ENCODE assay signal across 1 cellular context in the genomic region with DNA sequence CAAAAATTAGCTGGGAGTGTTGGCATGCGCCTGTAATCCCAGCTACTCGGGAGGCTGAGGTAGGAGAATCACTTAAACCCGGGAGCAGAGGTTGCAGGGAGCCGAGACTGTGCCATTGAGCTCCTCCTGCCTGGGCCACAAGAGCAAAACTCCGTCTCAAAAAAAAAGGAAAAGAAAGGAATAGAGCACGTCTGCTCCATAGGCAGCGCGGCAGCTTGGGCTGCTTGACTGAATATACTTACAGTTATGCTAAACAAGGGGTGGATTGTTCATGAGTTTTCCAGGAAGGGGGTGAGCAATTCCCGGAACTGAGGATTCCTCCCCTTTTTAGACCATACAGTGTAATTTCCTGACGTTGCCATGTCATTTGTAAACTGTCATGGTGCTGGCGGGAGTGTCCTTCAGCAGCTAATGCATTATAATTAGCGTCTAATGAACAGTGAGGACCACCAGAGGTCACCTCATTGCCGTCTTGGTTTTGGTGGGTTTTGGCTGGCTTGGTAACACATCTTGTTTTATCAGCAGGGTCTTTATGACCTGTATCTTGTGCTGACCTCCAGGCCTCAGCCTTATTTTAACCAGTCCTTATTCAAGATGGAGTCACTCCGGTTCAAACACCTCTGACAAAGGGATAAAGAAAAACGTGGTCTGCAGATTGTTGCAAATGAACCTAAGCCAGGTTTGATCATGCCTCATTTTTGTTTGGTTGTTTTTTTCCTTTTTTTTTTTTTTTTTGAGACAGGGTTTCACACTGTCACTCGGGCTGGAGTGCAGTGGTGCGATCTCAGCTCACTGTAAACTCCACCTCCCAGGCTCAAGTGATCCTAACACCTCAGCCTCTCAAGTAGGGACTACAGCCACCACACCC.
A peak's percentile ranks its signal among the peaks of the same experiment; 100 is the strongest.
TF ChIP-seq lines count a peak whose summit lies in the region.

No MANE protein-coding gene starts in this region.

TF ChIP-seq in K562, 482 proteins besides CTCF, POLR2A, EP300 and RAD21 (continued from another document and continues in another):
- TF ChIP-seq MTA1 (IDR thresholded peaks at IDR 0.05; ENCODE audit: borderline replicate concordance) (peak; percentile 81), THRAP3 (IDR thresholded peaks at IDR 0.05; ENCODE audit: borderline replicate concordance) (no peak), OTX1 (CRISPR knock-in tag; IDR thresholded peaks at IDR 0.05) (peak; percentile 100), ZNF318 (IDR thresholded peaks at IDR 0.05; ENCODE audit: borderline replicate concordance in 1 of 2, low read depth in 1 of 2) (no peak), MAZ (CRISPR knock-in tag; conservative IDR thresholded peaks at IDR 0.05 in 1 of 2, IDR thresholded peaks at IDR 0.05 in 1 of 2) (peak; percentile 64 to 100), ZNF586 (CRISPR knock-in tag; conservative IDR thresholded peaks at IDR 0.05) (peak; percentile 99), MCM7 (IDR thresholded peaks at IDR 0.05) (no peak; a peak in 1 of 4 replicates), DACH1 (IDR thresholded peaks at IDR 0.05; ENCODE audit: partially characterized antibody) (peak; percentile 97), CCNT2 (IDR thresholded peaks at IDR 0.05; ENCODE audit: borderline replicate concordance, extremely low read depth, insufficient read length, low read depth, low read length) (no peak), HIVEP1 (CRISPR knock-in tag; IDR thresholded peaks at IDR 0.05) (peak; percentile 100), ZNF644 (tag; IDR thresholded peaks at IDR 0.05; ENCODE audit: low read depth) (peak; percentile 100), ZNF134 (CRISPR knock-in tag; conservative IDR thresholded peaks at IDR 0.05) (peak; percentile 95), ZNF57 (CRISPR knock-in tag; IDR thresholded peaks at IDR 0.05) (peak; percentile 97), DDX20 (tag; IDR thresholded peaks at IDR 0.05; ENCODE audit: low read depth) (peak; percentile 100), SRSF1 (IDR thresholded peaks at IDR 0.05; ENCODE audit: low read depth, low read length) (no peak), HDAC3 (IDR thresholded peaks at IDR 0.05; ENCODE audit: borderline replicate concordance, partially characterized antibody) (peak; percentile 61), ZKSCAN1 (IDR thresholded peaks at IDR 0.05; ENCODE audit: low read depth, low read length) (no peak), ATF6 (CRISPR knock-in tag; IDR thresholded peaks at IDR 0.05) (0 out of 2 replicates have a peak, but pooled peaks have one; percentile 16), ZNF507 (tag; conservative IDR thresholded peaks at IDR 0.05) (peak; percentile 86), ZNF75A (CRISPR knock-in tag; IDR thresholded peaks at IDR 0.05) (peak; percentile 96), YBX1 (IDR thresholded peaks at IDR 0.05) (no peak), PTRF (tag; IDR thresholded peaks at IDR 0.05) (peak; percentile 100), ZNF436 (CRISPR knock-in tag; IDR thresholded peaks at IDR 0.05) (peak; percentile 81), PYGO2 (tag; IDR thresholded peaks at IDR 0.05) (peak; percentile 100), MTA2 (IDR thresholded peaks at IDR 0.05; ENCODE audit: low read depth) (peak; percentile 49; the same call in 1 of the 2 replicates), HDGF (IDR thresholded peaks at IDR 0.05) (no peak), ZNF583 (CRISPR knock-in tag; IDR thresholded peaks at IDR 0.05) (peak; percentile 100), ESRRA (IDR thresholded peaks at IDR 0.05; ENCODE audit: borderline replicate concordance, low read depth) (0 out of 2 replicates have a peak, but pooled peaks have one; percentile 56), PHB2 (IDR thresholded peaks at IDR 0.05; ENCODE audit: low read depth) (peak; percentile 15; the same call in 1 of the 2 replicates), NR2C1 (IDR thresholded peaks at IDR 0.05) (peak; percentile 67; the same call in 1 of the 2 replicates), NR2C1 (tag; IDR thresholded peaks at IDR 0.05) (peak; percentile 99), HDAC2 (IDR thresholded peaks at IDR 0.05) (peak; percentile 79), NFRKB (IDR thresholded peaks at IDR 0.05; ENCODE audit: low read depth) (peak; percentile 84), KLF13 (tag; IDR thresholded peaks at IDR 0.05; ENCODE audit: borderline replicate concordance, low read depth) (peak; percentile 99), CBX2 (IDR thresholded peaks at IDR 0.05; ENCODE audit: insufficient read depth, low read length, poor library complexity, severe bottlenecking) (no peak), HLTF (IDR thresholded peaks at IDR 0.05) (peak; percentile 35; the same call in 1 of the 2 replicates), PML (IDR thresholded peaks at IDR 0.05; ENCODE audit: low read length) (peak; percentile 31; the same call in 1 of the 2 replicates), ZNF282 (CRISPR knock-in tag; IDR thresholded peaks at IDR 0.05) (no peak), RBBP5 (IDR thresholded peaks at IDR 0.05; ENCODE audit: borderline replicate concordance, insufficient read depth, low read length, poor library complexity, severe bottlenecking) (peak; percentile 56), ADNP (tag; IDR thresholded peaks at IDR 0.05) (peak; percentile 92), PREB (CRISPR knock-in tag; IDR thresholded peaks at IDR 0.05) (no peak), ZKSCAN3 (CRISPR knock-in tag; IDR thresholded peaks at IDR 0.05) (peak; percentile 94), MTF1 (CRISPR knock-in tag; IDR thresholded peaks at IDR 0.05; ENCODE audit: borderline replicate concordance) (peak; percentile 99)
- TF ChIP-seq, protein P1, sequence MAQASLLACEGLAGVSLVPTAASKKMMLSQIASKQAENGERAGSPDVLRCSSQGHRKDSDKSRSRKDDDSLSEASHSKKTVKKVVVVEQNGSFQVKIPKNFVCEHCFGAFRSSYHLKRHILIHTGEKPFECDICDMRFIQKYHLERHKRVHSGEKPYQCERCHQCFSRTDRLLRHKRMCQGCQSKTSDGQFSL (CRISPR knock-in tag; IDR thresholded peaks at IDR 0.05) = peak; percentile 50; the same call in 1 of the 2 replicates
- TF ChIP-seq, protein P1 (tag; IDR thresholded peaks at IDR 0.05) = peak in 1 of 2 experiments; percentile 100; a peak in 2 of 4 replicates
- TF ChIP-seq, protein P2, sequence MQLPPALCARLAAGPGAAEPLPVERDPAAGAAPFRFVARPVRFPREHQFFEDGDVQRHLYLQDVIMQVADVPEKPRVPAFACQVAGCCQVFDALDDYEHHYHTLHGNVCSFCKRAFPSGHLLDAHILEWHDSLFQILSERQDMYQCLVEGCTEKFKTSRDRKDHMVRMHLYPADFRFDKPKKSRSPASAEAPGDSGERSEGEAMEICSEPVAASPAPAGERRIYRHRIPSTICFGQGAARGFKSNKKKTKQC (CRISPR knock-in tag; IDR thresholded peaks at IDR 0.05) = no peak
- TF ChIP-seq, protein P3, sequence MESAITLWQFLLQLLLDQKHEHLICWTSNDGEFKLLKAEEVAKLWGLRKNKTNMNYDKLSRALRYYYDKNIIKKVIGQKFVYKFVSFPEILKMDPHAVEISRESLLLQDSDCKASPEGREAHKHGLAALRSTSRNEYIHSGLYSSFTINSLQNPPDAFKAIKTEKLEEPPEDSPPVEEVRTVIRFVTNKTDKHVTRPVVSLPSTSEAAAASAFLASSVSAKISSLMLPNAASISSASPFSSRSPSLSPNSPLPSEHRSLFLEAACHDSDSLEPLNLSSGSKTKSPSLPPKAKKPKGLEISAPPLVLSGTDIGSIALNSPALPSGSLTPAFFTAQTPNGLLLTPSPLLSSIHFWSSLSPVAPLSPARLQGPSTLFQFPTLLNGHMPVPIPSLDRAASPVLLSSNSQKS (CRISPR knock-in tag; IDR thresholded peaks at IDR 0.05) = peak; percentile 99
- TF ChIP-seq, protein P4, sequence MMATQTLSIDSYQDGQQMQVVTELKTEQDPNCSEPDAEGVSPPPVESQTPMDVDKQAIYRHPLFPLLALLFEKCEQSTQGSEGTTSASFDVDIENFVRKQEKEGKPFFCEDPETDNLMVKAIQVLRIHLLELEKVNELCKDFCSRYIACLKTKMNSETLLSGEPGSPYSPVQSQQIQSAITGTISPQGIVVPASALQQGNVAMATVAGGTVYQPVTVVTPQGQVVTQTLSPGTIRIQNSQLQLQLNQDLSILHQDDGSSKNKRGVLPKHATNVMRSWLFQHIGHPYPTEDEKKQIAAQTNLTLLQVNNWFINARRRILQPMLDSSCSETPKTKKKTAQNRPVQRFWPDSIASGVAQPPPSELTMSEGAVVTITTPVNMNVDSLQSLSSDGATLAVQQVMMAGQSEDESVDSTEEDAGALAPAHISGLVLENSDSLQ (IDR thresholded peaks at IDR 0.05) = peak; percentile 95
- TF ChIP-seq, protein P5, sequence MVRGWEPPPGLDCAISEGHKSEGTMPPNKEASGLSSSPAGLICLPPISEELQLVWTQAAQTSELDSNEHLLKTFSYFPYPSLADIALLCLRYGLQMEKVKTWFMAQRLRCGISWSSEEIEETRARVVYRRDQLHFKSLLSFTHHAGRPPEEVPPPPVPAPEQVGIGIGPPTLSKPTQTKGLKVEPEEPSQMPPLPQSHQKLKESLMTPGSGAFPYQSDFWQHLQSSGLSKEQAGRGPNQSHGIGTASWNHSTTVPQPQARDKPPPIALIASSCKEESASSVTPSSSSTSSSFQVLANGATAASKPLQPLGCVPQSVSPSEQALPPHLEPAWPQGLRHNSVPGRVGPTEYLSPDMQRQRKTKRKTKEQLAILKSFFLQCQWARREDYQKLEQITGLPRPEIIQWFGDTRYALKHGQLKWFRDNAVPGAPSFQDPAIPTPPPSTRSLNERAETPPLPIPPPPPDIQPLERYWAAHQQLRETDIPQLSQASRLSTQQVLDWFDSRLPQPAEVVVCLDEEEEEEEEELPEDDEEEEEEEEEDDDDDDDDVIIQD (CRISPR knock-in tag; IDR thresholded peaks at IDR 0.05) = peak; percentile 99
